8 cellular contexts compared by ENCODE assay signal in the genomic region with DNA sequence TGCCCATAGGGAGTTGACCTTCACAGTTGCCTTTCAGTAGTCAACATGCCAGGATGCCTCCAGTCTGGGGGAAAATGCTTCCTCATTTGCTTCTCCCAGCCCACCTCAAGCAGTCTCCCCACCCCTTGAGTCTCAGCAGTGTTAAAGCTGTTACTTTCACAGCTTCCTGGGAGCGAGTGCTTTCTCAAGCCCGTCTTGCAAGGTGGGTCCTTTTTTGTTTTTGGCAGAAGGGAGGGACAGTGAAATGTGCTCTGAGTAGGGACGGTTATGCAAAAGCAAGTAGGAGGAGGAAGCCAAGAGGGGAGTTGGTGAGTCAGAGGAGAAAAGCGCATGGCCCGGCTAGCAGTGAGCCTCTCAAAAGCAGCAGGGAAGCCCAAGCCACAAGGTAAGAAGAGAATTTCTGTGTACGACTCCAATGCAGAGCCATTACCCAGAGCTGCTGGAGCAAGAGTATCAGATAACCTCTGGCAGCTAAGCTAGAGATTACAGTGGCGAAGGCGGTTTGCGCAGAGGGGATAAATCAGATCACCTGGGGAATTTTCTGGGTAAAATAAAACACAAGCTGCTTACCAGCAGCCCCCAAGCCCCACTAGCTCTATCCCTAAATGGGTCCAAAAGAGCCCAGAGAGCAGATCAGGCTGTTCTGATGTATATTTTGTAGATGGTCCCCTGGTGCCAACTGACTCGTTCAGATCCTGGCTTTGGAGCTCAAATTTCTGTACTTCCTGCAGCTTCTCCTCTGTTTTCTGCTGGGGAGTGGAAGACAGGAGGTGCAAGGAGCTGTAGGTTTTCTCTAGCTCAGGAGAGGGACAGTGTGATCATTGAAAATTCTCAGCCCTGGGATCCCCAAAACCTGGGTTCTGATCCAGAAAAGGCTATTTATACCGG. TPM values are rescaled to one million over a fixed set of nuclear protein-coding genes. Genes with fewer than 3 reads are reported as not detected.
DNase-seq lines count a peak whose midpoint lies in the region; ATAC-seq and TF ChIP-seq lines count a peak whose summit lies in the region.

Gene CHST4 (plus strand): TSS at position 316 of the 888 bp plus-strand sequence. CDS start 10,252 bp downstream, outside the sequence.

- DNase-seq in EH (ENCODE audit: low read depth), result peak; percentile 69
- DNase-seq in MG63, result peak; percentile 65
- DNase-seq in amniotic epithelial cell (ENCODE audit: low read depth), result peak; percentile 59
- no peak for DNase-seq in DMS53 (lab: John Stamatoyannopoulos, UW)
- no peak for DNase-seq in Peyer's patch

- H3K9me3 ChIP-seq in MG63 (no peaks in the 10 kb centered on the region), mesodermal cell (ENCODE audit: control insufficient read depth, low read length) (no peaks in the 10 kb centered on the region), Peyer's patch (no peaks in the 10 kb centered on the region)

- ATAC-seq in GM19035 (IDR thresholded peaks at IDR 0.05; ENCODE audit: unreplicated experiment), result no peak
- ATAC-seq in GM21360 (IDR thresholded peaks at IDR 0.05; ENCODE audit: unreplicated experiment), result no peak

- H3K27ac ChIP-seq in mesodermal cell (ENCODE audit: low read depth, low read length, severe bottlenecking) (peak within 1 kb of the TSS; percentile 43), Peyer's patch (no peak within 1 kb of the TSS)

- H3K36me3 ChIP-seq in MG63 (no peaks in the 10 kb centered on the region), mesodermal cell (ENCODE audit: control insufficient read depth, insufficient read depth, low read length) (no peaks in the 10 kb centered on the region), Peyer's patch (no peaks in the 10 kb centered on the region)

- H3K27me3 ChIP-seq in MG63 (no peaks in the 10 kb centered on the region), Peyer's patch (no peaks in the 10 kb centered on the region)

- peaks cover 21% of the 10 kb centered on the region for H3K4me1 ChIP-seq in mesodermal cell (ENCODE audit: control insufficient read depth, insufficient read depth, low read length, poor library complexity, severe bottlenecking)
- no peaks in the 10 kb centered on the region for H3K4me1 ChIP-seq in Peyer's patch

- WGBS in mesodermal cell (ENCODE audit: insufficient coverage in 2 of 2), 2 experiments, result 0 to 3% methylated on average over 6 to 10 of the region's 11 CpGs

- TF ChIP-seq POLR2A in Peyer's patch (IDR thresholded peaks at IDR 0.05), result no peak

- H3K4me3 ChIP-seq in MG63 (no peak within 1 kb of the TSS), mesodermal cell (ENCODE audit: extremely low read depth, insufficient read depth, low read length, poor library complexity, severe bottlenecking) (no peak within 1 kb of the TSS), Peyer's patch (no peak within 1 kb of the TSS)

- no peak for TF ChIP-seq CTCF in Peyer's patch (IDR thresholded peaks at IDR 0.05)

RNA-seq across cellular contexts. Expression of gene CHST4, which starts in this region (rescaled TPM):
- total RNA-seq in MG63 (2014; rRNA removed; shearing (Covaris generic); ENCODE audit: low replicate concordance), result 0.47 TPM in 1 of 2 replicates, not detected in the other
- not detected for polyA plus RNA-seq in mesodermal cell (2013, experiment 1 of 2)
- not detected for polyA plus RNA-seq in mesodermal cell (2013, experiment 2 of 2)
- total RNA-seq in Peyer's patch, result not detected

Comparison
In these comparisons a context has a peak if more than half of its experiments do, and no peak if none do; other contexts are left out.
1. Peak in DNase-seq in MG63; RNA of the gene not detected or under 1 TPM.
2. DNase-seq: peak in EH (single experiment) and amniotic epithelial cell (single experiment); none in DMS53 (single experiment) and Peyer's patch (0 of 3).